ENCODE assay signal across 8 cellular contexts in genomic region chr2:207530160-207531023, GRCh38. TPM values are rescaled to one million over a fixed set of nuclear protein-coding genes. Genes with fewer than 3 reads are reported as not detected.
DNase-seq lines count a peak whose midpoint lies in the region; ATAC-seq and TF ChIP-seq lines count a peak whose summit lies in the region.

No MANE protein-coding gene starts in this region.

- ATAC-seq in GM18861 (IDR thresholded peaks at IDR 0.05; ENCODE audit: unreplicated experiment), result no peak

- no peak for TF ChIP-seq CTCF in HFFc6 (IDR thresholded peaks at IDR 0.05)
- no peak for TF ChIP-seq CTCF in mesothelial cell of epicardium (IDR thresholded peaks at IDR 0.05; ENCODE audit: unreplicated experiment)

- H3K9me3 Mint-ChIP-seq in HFFc6, result no peaks in the 10 kb centered on the region
- H3K9me3 Mint-ChIP-seq in activated CD4-positive, alpha-beta memory T cell treated with anti-CD3 and anti-CD28 coated beads for 36 hours, result no peaks in the 10 kb centered on the region
- H3K9me3 Mint-ChIP-seq in mesothelial cell of epicardium, result no peaks in the 10 kb centered on the region

- H3K4me1 Mint-ChIP-seq in HFFc6 (ENCODE audit: low read depth), result peaks cover 44% of the 10 kb centered on the region
- peaks cover 55% of the 10 kb centered on the region for H3K4me1 Mint-ChIP-seq in activated CD4-positive, alpha-beta memory T cell treated with anti-CD3 and anti-CD28 coated beads for 36 hours (ENCODE audit: low read depth)
- peaks cover 30% of the 10 kb centered on the region for H3K4me1 Mint-ChIP-seq in mesothelial cell of epicardium

- DNase-seq in ELR (ENCODE audit: low read depth) (peak; percentile 55), HFFc6 (peak; percentile 29), NCI-H2227 (lab: John Stamatoyannopoulos, UW; ENCODE audit: unreplicated experiment) (peak; percentile 70), mesothelial cell of epicardium (ENCODE audit: low spot score in 2 of 2, unreplicated experiment in 2 of 2) (peak in 1 of 2 experiments; percentile 53)
- DNase-seq in activated CD4-positive, alpha-beta memory T cell treated with anti-CD3 and anti-CD28 coated beads for 36 hours, result peak; percentile 59
- DNase-seq in effector CD8-positive, alpha-beta T cell (lab: John Stamatoyannopoulos, UW), result peak; percentile 49
- DNase-seq in stimulated activated CD8-positive, alpha-beta memory T cell treated with anti-CD3 and anti-CD28 coated beads, Interleukin-7, amount 100 ng/mL, for 4 hours (ENCODE audit: low read depth in 2 of 2), result peak; percentile 16 to 36

- H3K27me3 Mint-ChIP-seq in HFFc6 (ENCODE audit: insufficient read depth) (peaks cover 5% of the 10 kb centered on the region), mesothelial cell of epicardium (ENCODE audit: low read depth) (peaks cover 10% of the 10 kb centered on the region)
- H3K27me3 Mint-ChIP-seq in activated CD4-positive, alpha-beta memory T cell treated with anti-CD3 and anti-CD28 coated beads for 36 hours, result no peaks in the 10 kb centered on the region

- intact Hi-C loops in activated CD4-positive, alpha-beta memory T cell treated with anti-CD3 and anti-CD28 coated beads for 36 hours (cut with micrococcal nuclease), result loop anchor here (1.0 to 5.0 kb wide), 2 partner anchors 42 to 95 kb away; partner anchors contain the start of gene METTL21A

- H3K27ac Mint-ChIP-seq in HFFc6 (peak overlapping the region; percentile 100), mesothelial cell of epicardium (peak overlapping the region; percentile 100)
- peak overlapping the region; percentile 99 for H3K27ac Mint-ChIP-seq in activated CD4-positive, alpha-beta memory T cell treated with anti-CD3 and anti-CD28 coated beads for 36 hours

- CTCF ChIA-PET in activated CD4-positive, alpha-beta memory T cell treated with anti-CD3 and anti-CD28 coated beads for 36 hours (lab: Charles Lee), result interaction anchor here (1.0 to 2.7 kb wide), 7 partner anchors 16 to 510 kb away, joined by 3 to 15 read pairs (median 3); partner anchors contain the start of gene METTL21A

- POLR2A ChIA-PET in activated CD4-positive, alpha-beta memory T cell treated with anti-CD3 and anti-CD28 coated beads for 36 hours (lab: Charles Lee), result interaction anchor here (0.7 to 5.3 kb wide), 23 partner anchors 8 to 765 kb away, joined by 3 to 38 read pairs (median 4); partner anchors contain the start of genes CCNYL1, FASTKD2, KLF7 and MDH1B

- H3K4me3 Mint-ChIP-seq in HFFc6 (peak overlapping the region; percentile 99), mesothelial cell of epicardium (peak overlapping the region; percentile 95)
- peak overlapping the region; percentile 89 for H3K4me3 Mint-ChIP-seq in activated CD4-positive, alpha-beta memory T cell treated with anti-CD3 and anti-CD28 coated beads for 36 hours

- H3K36me3 Mint-ChIP-seq in HFFc6 (ENCODE audit: low read depth) (peaks cover 15% of the 10 kb centered on the region), mesothelial cell of epicardium (no peaks in the 10 kb centered on the region)
- peaks cover 27% of the 10 kb centered on the region for H3K36me3 Mint-ChIP-seq in activated CD4-positive, alpha-beta memory T cell treated with anti-CD3 and anti-CD28 coated beads for 36 hours

RNA-seq across cellular contexts. Expression of gene CREB1, which starts 0.6 kb away (rescaled TPM):
- 10 to 100 TPM; 32.9 to 51.8 (median 48.9) TPM for total RNA-seq in HFFc6 (2021; fragmentation: NEBNext Ultra II Directional; extraction: Animal tissue kit (Norgen Biotek cat#: 25700))
- 10 to 100 TPM; 90.7 to 92.2 TPM for total RNA-seq in activated CD4-positive, alpha-beta memory T cell treated with anti-CD3 and anti-CD28 coated beads for 36 hours
- total RNA-seq in mesothelial cell of epicardium, result 88.9 to 111 TPM (median 97.0 TPM) in 3 replicates
